ENCODE assay signal across 15 cellular contexts in genomic region chr5:142421158-142421617, GRCh38.
A peak's percentile ranks its signal among the peaks of the same experiment; 100 is the strongest.
DNase-seq lines count a peak whose midpoint lies in the region; TF ChIP-seq lines count a peak whose summit lies in the region.
"Had no signal": no experiment of that assay in that cellular context is flagged by ENCODE, and none has a peak within 500 bp of the region (broad histone marks: within the 10 kb centered on the region; RNA-seq: fewer than 3 reads in every experiment).

No MANE protein-coding gene starts in this region.

- H3K36me3 Mint-ChIP-seq in activated CD4-positive, alpha-beta T cell treated with anti-CD3 and anti-CD28 coated beads, Interleukin-2, amount 10 ng/mL, durations not matched to agents 7 days and 5 days (ENCODE audit: low read depth) = peaks cover 6% of the 10 kb centered on the region
- H3K36me3 Mint-ChIP-seq in progenitor cell of endocrine pancreas (ENCODE audit: insufficient read depth) = no peaks in the 10 kb centered on the region

- POLR2A ChIA-PET in activated CD4-positive, alpha-beta T cell treated with anti-CD3 and anti-CD28 coated beads, Interleukin-2, amount 10 ng/mL, durations not matched to agents 7 days and 5 days (lab: Charles Lee) = no interaction called here

- peaks cover 47% of the 10 kb centered on the region for H3K4me1 ChIP-seq in effector memory CD4-positive, alpha-beta T cell (ENCODE audit: control insufficient read depth, insufficient read depth, low read length, poor library complexity, severe bottlenecking)
- H3K4me1 ChIP-seq: body of pancreas, testis had no signal

- H3K27me3 ChIP-seq in effector memory CD4-positive, alpha-beta T cell (replicated peaks; ENCODE audit: control insufficient read depth, insufficient read depth, low read length, poor library complexity, severe bottlenecking) = no peaks in the 10 kb centered on the region
- H3K27me3 ChIP-seq: body of pancreas, Peyer's patch, testis had no signal

- CTCF ChIA-PET in activated CD4-positive, alpha-beta T cell treated with anti-CD3 and anti-CD28 coated beads, Interleukin-2, amount 10 ng/mL, durations not matched to agents 7 days and 5 days (lab: Charles Lee) = interaction anchor here (0.6 kb wide), 1 partner anchor 21 kb away, joined by 3 read pairs; no protein-coding TSS in a partner anchor

- H3K27me3 Mint-ChIP-seq in activated CD4-positive, alpha-beta T cell treated with anti-CD3 and anti-CD28 coated beads, Interleukin-2, amount 10 ng/mL, durations not matched to agents 7 days and 5 days = no peaks in the 10 kb centered on the region
- no peaks in the 10 kb centered on the region for H3K27me3 Mint-ChIP-seq in progenitor cell of endocrine pancreas

- no peaks in the 10 kb centered on the region for H3K9me3 ChIP-seq in effector memory CD4-positive, alpha-beta T cell (ENCODE audit: control insufficient read depth, low read length)
- H3K9me3 ChIP-seq: body of pancreas, Peyer's patch, testis had no signal

- DNase-seq in activated CD4-positive, alpha-beta T cell treated with anti-CD3 and anti-CD28 coated beads, Interleukin-2, amount 10 ng/mL, durations not matched to agents 7 days and 5 days = no peak
- no peak for DNase-seq in activated CD4-positive, alpha-beta T cell treated with anti-CD3 and anti-CD28 coated beads for 4 hours
- DNase-seq in NCI-H2227 treated with DMSO at 0.1 percent for 48 hours (lab: John Stamatoyannopoulos, UW) = peak; percentile 44
- no peak for DNase-seq in effector memory CD4-positive, alpha-beta T cell
- no peak for DNase-seq in progenitor cell of endocrine pancreas (ENCODE audit: low spot score, unreplicated experiment)
- DNase-seq in ecto neural progenitor cell (ENCODE audit: low spot score) = no peak
- no peak for DNase-seq in NCI-H187 (lab: John Stamatoyannopoulos, UW)
- DNase-seq in SIG-M5 treated with dmso at 0.1 percent for 504 hours (lab: John Stamatoyannopoulos, UW; ENCODE audit: unreplicated experiment) = no peak
- DNase-seq: activated effector memory CD4-positive, alpha-beta T cell treated with anti-CD3 and anti-CD28 coated beads, Interleukin-2, amount 50 U/mL, for 16 hours; body of pancreas; DMS53; midbrain; NCI-H446 treated with DMSO at 0.1 percent for 48 hours; testis had no signal

- no peak overlapping the region for H3K27ac ChIP-seq in effector memory CD4-positive, alpha-beta T cell (ENCODE audit: insufficient read depth, low read length, poor library complexity, severe bottlenecking)
- H3K27ac ChIP-seq: body of pancreas, testis had no signal

- TF ChIP-seq CTCF in progenitor cell of endocrine pancreas (IDR thresholded peaks at IDR 0.05; ENCODE audit: unreplicated experiment) = no peak

- peak overlapping the region; percentile 7 for H3K4me3 Mint-ChIP-seq in activated CD4-positive, alpha-beta T cell treated with anti-CD3 and anti-CD28 coated beads, Interleukin-2, amount 10 ng/mL, durations not matched to agents 7 days and 5 days
- no peak overlapping the region for H3K4me3 Mint-ChIP-seq in progenitor cell of endocrine pancreas (ENCODE audit: low read depth)

- peak overlapping the region; percentile 3 for H3K4me3 ChIP-seq in effector memory CD4-positive, alpha-beta T cell (ENCODE audit: insufficient read depth, low read depth, low read length, poor library complexity, severe bottlenecking)
- H3K4me3 ChIP-seq: body of pancreas, Peyer's patch, testis had no signal

- H3K27ac Mint-ChIP-seq in activated CD4-positive, alpha-beta T cell treated with anti-CD3 and anti-CD28 coated beads, Interleukin-2, amount 10 ng/mL, durations not matched to agents 7 days and 5 days = peak overlapping the region; percentile 11
- peak overlapping the region; percentile 34 for H3K27ac Mint-ChIP-seq in progenitor cell of endocrine pancreas

- H3K4me1 Mint-ChIP-seq in activated CD4-positive, alpha-beta T cell treated with anti-CD3 and anti-CD28 coated beads, Interleukin-2, amount 10 ng/mL, durations not matched to agents 7 days and 5 days = peaks cover 45% of the 10 kb centered on the region
- H3K4me1 Mint-ChIP-seq in progenitor cell of endocrine pancreas (ENCODE audit: low read depth) = peaks cover 12% of the 10 kb centered on the region

- H3K9me3 Mint-ChIP-seq in activated CD4-positive, alpha-beta T cell treated with anti-CD3 and anti-CD28 coated beads, Interleukin-2, amount 10 ng/mL, durations not matched to agents 7 days and 5 days = peaks cover 13% of the 10 kb centered on the region
- H3K9me3 Mint-ChIP-seq in progenitor cell of endocrine pancreas (ENCODE audit: low read depth) = no peaks in the 10 kb centered on the region

- H3K36me3 ChIP-seq in effector memory CD4-positive, alpha-beta T cell (ENCODE audit: control insufficient read depth, insufficient read depth, low read length) = no peaks in the 10 kb centered on the region
- H3K36me3 ChIP-seq: Peyer's patch had no signal
